Comparison of ENCODE assay signal across 18 cellular contexts in genomic region chr6:170093658-170094596, GRCh38.
DNase-seq lines count a peak whose midpoint lies in the region; ATAC-seq, FAIRE-seq and TF ChIP-seq lines count a peak whose summit lies in the region.
"Had no signal": no experiment of that assay in that cellular context is flagged by ENCODE, and none has a peak within 500 bp of the region (broad histone marks: within the 10 kb centered on the region; RNA-seq: fewer than 3 reads in every experiment).

No MANE protein-coding gene starts in this region.

- intact Hi-C loops in kidney (cut with DNase I) (no loop called here), sciatic nerve (cut with DNase I) (no loop called here)

- no peaks in the 10 kb centered on the region for H3K27me3 ChIP-seq in RWPE2 (ENCODE audit: insufficient read depth, poor library complexity, severe bottlenecking)
- H3K27me3 ChIP-seq: neural progenitor cell had no signal

- H3K4me1 ChIP-seq in RWPE2 (ENCODE audit: insufficient read depth, poor library complexity, severe bottlenecking) (no peaks in the 10 kb centered on the region), kidney (ENCODE audit: control insufficient read depth in 1 of 2, insufficient read depth in 1 of 2, low read depth in 1 of 2, low read length in 2 of 2) (peaks cover 0 to 4% of the 10 kb centered on the region in 2 donors)

- TF ChIP-seq CTCF in RWPE2 (IDR thresholded peaks at IDR 0.05; ENCODE audit: poor library complexity, severe bottlenecking) (no peak), kidney (IDR thresholded peaks at IDR 0.05; ENCODE audit: borderline replicate concordance, extremely low read depth, insufficient read depth) (no peak)

- no peak overlapping the region for H3K27ac ChIP-seq in RWPE2 (ENCODE audit: poor library complexity, severe bottlenecking)
- no peak overlapping the region for H3K27ac ChIP-seq in kidney (ENCODE audit: low read depth in 2 of 2, low read length in 2 of 2)
- H3K27ac ChIP-seq: neural progenitor cell had no signal

- ATAC-seq in RWPE2 (ENCODE audit: low read depth) = no peak
- ATAC-seq in sciatic nerve = no peak
- no peak for ATAC-seq in GM18519 (IDR thresholded peaks at IDR 0.05; ENCODE audit: low FRiP score, unreplicated experiment)

- H3K4me3 ChIP-seq in RWPE2 (ENCODE audit: severe bottlenecking) (no peak overlapping the region), kidney (ENCODE audit: low read length in 2 of 2) (no peak overlapping the region)
- H3K4me3 ChIP-seq: neural progenitor cell had no signal

- no peak overlapping the region for H3K9ac ChIP-seq in kidney (ENCODE audit: low read length in 2 of 2)
- H3K9ac ChIP-seq: neural progenitor cell had no signal

- peak; percentile 43 for DNase-seq in ELF-1 (ENCODE audit: low read depth, low spot score)
- peak; percentile 67 for DNase-seq in RWPE2 (ENCODE audit: low spot score)
- DNase-seq in kidney = peak; percentile 67
- peak; percentile 54 for DNase-seq in sciatic nerve (ENCODE audit: low spot score)
- no peak for DNase-seq in activated gamma-delta T cell (lab: John Stamatoyannopoulos, UW)
- DNase-seq in GF-D8 (lab: John Stamatoyannopoulos, UW) = no peak
- no peak for DNase-seq in SHP77 treated with DMSO at 0.1 percent for 48 hours (lab: John Stamatoyannopoulos, UW)
- DNase-seq: amniotic stem cell; Calu3; KG1; NCI-H1048; NCI-H2107; NCI-H774; stimulated activated CD4-positive, alpha-beta T cell treated with anti-CD3 and anti-CD28 coated beads, Interleukin-2, amount 100 ng/mL, for 48 hours had no signal

- no peak for FAIRE-seq in kidney (lab: Jason Lieb, UNC)
- FAIRE-seq: GM12892, islet of Langerhans had no signal

- no peaks in the 10 kb centered on the region for H3K36me3 ChIP-seq in RWPE2 (ENCODE audit: low read depth)
- no peaks in the 10 kb centered on the region for H3K36me3 ChIP-seq in kidney (ENCODE audit: control insufficient read depth in 1 of 2, insufficient read depth in 2 of 2, low read length in 2 of 2)
- H3K36me3 ChIP-seq: neural progenitor cell had no signal

- H3K9me3 ChIP-seq in RWPE2 (ENCODE audit: severe bottlenecking) (no peaks in the 10 kb centered on the region), kidney (ENCODE audit: control insufficient read depth in 1 of 2, low read length in 2 of 2) (no peaks in the 10 kb centered on the region)

Comparison
In these comparisons a context has a peak if more than half of its experiments do, and no peak if none do; other contexts are left out.
1. DNase-seq: peak in ELF-1 (single experiment), RWPE2 (single experiment), kidney (single experiment) and sciatic nerve (single experiment); none in activated gamma-delta T cell (single experiment), GF-D8 (single experiment) and SHP77 treated with DMSO at 0.1 percent for 48 hours (single experiment).